Comparison of ENCODE assay signal across 1 cellular context in the genomic region with DNA sequence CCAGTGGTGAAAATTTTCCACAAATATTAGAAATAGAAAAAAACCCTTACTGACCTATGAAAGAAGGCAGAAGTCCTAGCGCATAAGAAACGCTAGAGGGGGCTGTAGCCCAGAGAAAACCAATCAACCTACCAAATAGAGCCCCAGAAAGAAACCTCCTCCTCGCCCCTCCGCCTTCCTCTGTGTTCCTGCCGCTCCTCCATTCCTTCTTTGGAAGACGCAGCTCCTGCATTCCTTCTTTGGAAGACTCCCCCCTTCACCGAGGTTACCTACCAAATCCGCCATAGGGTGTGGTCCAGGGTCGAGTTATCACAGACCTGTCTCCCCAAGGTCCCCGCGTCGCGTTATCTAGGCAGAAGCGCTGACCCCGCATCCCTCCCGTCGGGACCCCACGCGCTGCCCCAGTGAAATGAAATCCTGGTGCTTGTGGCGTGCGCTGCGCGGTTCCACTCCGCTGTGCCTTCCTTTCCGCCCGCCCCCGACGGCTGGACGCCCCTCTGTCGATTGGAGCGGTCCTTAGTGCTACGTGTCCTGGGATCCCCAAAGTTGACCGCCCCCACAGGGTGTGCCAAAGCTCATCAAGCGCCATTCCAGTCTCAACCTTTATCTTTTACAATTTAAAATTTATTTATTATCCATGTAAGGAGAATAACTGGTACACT.
TF ChIP-seq lines count a peak whose summit lies in the region.

No MANE protein-coding gene starts in this region.

TF ChIP-seq in HEK293, 187 proteins besides CTCF, POLR2A, EP300 and RAD21 (continued from another document and continues in another):
- TF ChIP-seq ZSCAN5A (tag by site-specific recombination; IDR thresholded peaks at IDR 0.05) = no peak
- TF ChIP-seq ZNF596 (tag by site-specific recombination; IDR thresholded peaks at IDR 0.05) = no peak
- TF ChIP-seq, protein P1, sequence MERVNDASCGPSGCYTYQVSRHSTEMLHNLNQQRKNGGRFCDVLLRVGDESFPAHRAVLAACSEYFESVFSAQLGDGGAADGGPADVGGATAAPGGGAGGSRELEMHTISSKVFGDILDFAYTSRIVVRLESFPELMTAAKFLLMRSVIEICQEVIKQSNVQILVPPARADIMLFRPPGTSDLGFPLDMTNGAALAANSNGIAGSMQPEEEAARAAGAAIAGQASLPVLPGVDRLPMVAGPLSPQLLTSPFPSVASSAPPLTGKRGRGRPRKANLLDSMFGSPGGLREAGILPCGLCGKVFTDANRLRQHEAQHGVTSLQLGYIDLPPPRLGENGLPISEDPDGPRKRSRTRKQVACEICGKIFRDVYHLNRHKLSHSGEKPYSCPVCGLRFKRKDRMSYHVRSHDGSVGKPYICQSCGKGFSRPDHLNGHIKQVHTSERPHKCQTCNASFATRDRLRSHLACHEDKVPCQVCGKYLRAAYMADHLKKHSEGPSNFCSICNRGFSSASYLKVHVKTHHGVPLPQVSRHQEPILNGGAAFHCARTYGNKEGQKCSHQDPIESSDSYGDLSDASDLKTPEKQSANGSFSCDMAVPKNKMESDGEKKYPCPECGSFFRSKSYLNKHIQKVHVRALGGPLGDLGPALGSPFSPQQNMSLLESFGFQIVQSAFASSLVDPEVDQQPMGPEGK (tag by site-specific recombination; IDR thresholded peaks at IDR 0.05) = peak; percentile 56
- TF ChIP-seq ZNF548 (tag by site-specific recombination; IDR thresholded peaks at IDR 0.05) = no peak
- no peak for TF ChIP-seq REPIN1 (tag by site-specific recombination; IDR thresholded peaks at IDR 0.05; ENCODE audit: low read depth)
- peak; percentile 88 for TF ChIP-seq ZNF366 (tag by site-specific recombination; conservative IDR thresholded peaks at IDR 0.05)
- TF ChIP-seq MEIS1 (CRISPR knock-in tag; IDR thresholded peaks at IDR 0.05; ENCODE audit: borderline replicate concordance) = no peak
- no peak for TF ChIP-seq ZNF560 (tag by site-specific recombination; IDR thresholded peaks at IDR 0.05; ENCODE audit: borderline replicate concordance)
- TF ChIP-seq, protein P2, sequence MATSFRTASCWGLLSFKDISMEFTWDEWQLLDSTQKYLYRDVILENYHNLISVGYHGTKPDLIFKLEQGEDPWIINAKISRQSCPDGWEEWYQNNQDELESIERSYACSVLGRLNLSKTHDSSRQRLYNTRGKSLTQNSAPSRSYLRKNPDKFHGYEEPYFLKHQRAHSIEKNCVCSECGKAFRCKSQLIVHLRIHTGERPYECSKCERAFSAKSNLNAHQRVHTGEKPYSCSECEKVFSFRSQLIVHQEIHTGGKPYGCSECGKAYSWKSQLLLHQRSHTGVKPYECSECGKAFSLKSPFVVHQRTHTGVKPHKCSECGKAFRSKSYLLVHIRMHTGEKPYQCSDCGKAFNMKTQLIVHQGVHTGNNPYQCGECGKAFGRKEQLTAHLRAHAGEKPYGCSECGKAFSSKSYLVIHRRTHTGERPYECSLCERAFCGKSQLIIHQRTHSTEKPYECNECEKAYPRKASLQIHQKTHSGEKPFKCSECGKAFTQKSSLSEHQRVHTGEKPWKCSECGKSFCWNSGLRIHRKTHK (tag by site-specific recombination; IDR thresholded peaks at IDR 0.05) = no peak
- TF ChIP-seq ZNF449 (tag by site-specific recombination; IDR thresholded peaks at IDR 0.05) = no peak
- no peak for TF ChIP-seq ZBTB11 (tag by site-specific recombination; conservative IDR thresholded peaks at IDR 0.05; ENCODE audit: low read depth)
- no peak for TF ChIP-seq ZBTB21 (tag by site-specific recombination; IDR thresholded peaks at IDR 0.05)
- no peak for TF ChIP-seq ZSCAN30 (tag by site-specific recombination; IDR thresholded peaks at IDR 0.05)
- 0 out of 2 replicates have a peak, but pooled peaks have one; percentile 21 for TF ChIP-seq ZXDB (tag by site-specific recombination; IDR thresholded peaks at IDR 0.05)
- no peak for TF ChIP-seq KLF9 (tag by site-specific recombination; IDR thresholded peaks at IDR 0.05; ENCODE audit: low read depth)
- TF ChIP-seq, protein P3, sequence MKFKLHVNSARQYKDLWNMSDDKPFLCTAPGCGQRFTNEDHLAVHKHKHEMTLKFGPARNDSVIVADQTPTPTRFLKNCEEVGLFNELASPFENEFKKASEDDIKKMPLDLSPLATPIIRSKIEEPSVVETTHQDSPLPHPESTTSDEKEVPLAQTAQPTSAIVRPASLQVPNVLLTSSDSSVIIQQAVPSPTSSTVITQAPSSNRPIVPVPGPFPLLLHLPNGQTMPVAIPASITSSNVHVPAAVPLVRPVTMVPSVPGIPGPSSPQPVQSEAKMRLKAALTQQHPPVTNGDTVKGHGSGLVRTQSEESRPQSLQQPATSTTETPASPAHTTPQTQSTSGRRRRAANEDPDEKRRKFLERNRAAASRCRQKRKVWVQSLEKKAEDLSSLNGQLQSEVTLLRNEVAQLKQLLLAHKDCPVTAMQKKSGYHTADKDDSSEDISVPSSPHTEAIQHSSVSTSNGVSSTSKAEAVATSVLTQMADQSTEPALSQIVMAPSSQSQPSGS (tag by site-specific recombination; IDR thresholded peaks at IDR 0.05; ENCODE audit: low read depth) = no peak
- TF ChIP-seq ZNF133 (tag by site-specific recombination; IDR thresholded peaks at IDR 0.05) = no peak
- TF ChIP-seq ZNF157 (tag by site-specific recombination; IDR thresholded peaks at IDR 0.05) = no peak
- TF ChIP-seq, protein P4, sequence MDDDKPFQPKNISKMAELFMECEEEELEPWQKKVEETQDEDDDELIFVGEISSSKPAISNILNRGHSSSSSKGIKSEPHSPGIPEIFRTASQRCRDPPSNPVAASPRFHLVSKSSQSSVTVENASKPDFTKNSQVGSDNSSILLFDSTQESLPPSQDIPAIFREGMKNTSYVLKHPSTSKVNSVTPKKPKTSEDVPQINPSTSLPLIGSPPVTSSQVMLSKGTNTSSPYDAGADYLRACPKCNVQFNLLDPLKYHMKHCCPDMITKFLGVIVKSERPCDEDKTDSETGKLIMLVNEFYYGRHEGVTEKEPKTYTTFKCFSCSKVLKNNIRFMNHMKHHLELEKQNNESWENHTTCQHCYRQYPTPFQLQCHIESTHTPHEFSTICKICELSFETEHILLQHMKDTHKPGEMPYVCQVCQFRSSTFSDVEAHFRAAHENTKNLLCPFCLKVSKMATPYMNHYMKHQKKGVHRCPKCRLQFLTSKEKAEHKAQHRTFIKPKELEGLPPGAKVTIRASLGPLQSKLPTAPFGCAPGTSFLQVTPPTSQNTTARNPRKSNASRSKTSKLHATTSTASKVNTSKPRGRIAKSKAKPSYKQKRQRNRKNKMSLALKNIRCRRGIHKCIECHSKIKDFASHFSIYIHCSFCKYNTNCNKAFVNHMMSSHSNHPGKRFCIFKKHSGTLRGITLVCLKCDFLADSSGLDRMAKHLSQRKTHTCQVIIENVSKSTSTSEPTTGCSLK (tag by site-specific recombination; IDR thresholded peaks at IDR 0.05) = no peak
- TF ChIP-seq, protein P5, sequence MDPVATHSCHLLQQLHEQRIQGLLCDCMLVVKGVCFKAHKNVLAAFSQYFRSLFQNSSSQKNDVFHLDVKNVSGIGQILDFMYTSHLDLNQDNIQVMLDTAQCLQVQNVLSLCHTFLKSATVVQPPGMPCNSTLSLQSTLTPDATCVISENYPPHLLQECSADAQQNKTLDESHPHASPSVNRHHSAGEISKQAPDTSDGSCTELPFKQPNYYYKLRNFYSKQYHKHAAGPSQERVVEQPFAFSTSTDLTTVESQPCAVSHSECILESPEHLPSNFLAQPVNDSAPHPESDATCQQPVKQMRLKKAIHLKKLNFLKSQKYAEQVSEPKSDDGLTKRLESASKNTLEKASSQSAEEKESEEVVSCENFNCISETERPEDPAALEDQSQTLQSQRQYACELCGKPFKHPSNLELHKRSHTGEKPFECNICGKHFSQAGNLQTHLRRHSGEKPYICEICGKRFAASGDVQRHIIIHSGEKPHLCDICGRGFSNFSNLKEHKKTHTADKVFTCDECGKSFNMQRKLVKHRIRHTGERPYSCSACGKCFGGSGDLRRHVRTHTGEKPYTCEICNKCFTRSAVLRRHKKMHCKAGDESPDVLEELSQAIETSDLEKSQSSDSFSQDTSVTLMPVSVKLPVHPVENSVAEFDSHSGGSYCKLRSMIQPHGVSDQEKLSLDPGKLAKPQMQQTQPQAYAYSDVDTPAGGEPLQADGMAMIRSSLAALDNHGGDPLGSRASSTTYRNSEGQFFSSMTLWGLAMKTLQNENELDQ (tag by site-specific recombination; IDR thresholded peaks at IDR 0.05; ENCODE audit: low read depth) = no peak
- TF ChIP-seq TSHZ1 (tag by site-specific recombination; IDR thresholded peaks at IDR 0.05; ENCODE audit: borderline replicate concordance) = no peak
- peak; percentile 68 for TF ChIP-seq ZEB2 (tag by site-specific recombination; IDR thresholded peaks at IDR 0.05)
- TF ChIP-seq KLF8 (tag by site-specific recombination; IDR thresholded peaks at IDR 0.05) = no peak
- no peak for TF ChIP-seq ZBTB1 (tag by site-specific recombination; IDR thresholded peaks at IDR 0.05)
- TF ChIP-seq TCF7L2 (IDR thresholded peaks at IDR 0.05; ENCODE audit: borderline replicate concordance, low read depth, low read length) = no peak
- no peak for TF ChIP-seq SP7 (tag by site-specific recombination; IDR thresholded peaks at IDR 0.05)
- TF ChIP-seq, protein P6, sequence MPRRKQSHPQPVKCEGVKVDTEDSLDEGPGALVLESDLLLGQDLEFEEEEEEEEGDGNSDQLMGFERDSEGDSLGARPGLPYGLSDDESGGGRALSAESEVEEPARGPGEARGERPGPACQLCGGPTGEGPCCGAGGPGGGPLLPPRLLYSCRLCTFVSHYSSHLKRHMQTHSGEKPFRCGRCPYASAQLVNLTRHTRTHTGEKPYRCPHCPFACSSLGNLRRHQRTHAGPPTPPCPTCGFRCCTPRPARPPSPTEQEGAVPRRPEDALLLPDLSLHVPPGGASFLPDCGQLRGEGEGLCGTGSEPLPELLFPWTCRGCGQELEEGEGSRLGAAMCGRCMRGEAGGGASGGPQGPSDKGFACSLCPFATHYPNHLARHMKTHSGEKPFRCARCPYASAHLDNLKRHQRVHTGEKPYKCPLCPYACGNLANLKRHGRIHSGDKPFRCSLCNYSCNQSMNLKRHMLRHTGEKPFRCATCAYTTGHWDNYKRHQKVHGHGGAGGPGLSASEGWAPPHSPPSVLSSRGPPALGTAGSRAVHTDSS (tag by site-specific recombination; IDR thresholded peaks at IDR 0.05) = no peak
- no peak for TF ChIP-seq ZNF76 (tag by site-specific recombination; IDR thresholded peaks at IDR 0.05; ENCODE audit: borderline replicate concordance, low read depth)
